ENCODE assay signal across 13 cellular contexts in genomic region chr9:128732576-128732975, GRCh38.
"Had no signal": no experiment of that assay in that cellular context is flagged by ENCODE, and none has a peak within 500 bp of the region (broad histone marks: within the 10 kb centered on the region; RNA-seq: fewer than 3 reads in every experiment).

No MANE protein-coding gene starts in this region.

- H3K4me3 ChIP-seq: left lung, SK-N-MC, skin epidermis, suprapubic skin, upper lobe of left lung had no signal

- DNase-seq: activated CD4-positive, alpha-beta T cell treated with anti-CD3 and anti-CD28 coated beads, Interleukin-2, amount 50 U/mL, for 4 hours; activated T-cell treated with anti-CD3 and anti-CD28 coated beads for 4 hours; effector memory CD4-positive, alpha-beta T cell; kidney; T-helper 1 cell; T1000 had no signal

- H3K9me3 ChIP-seq: left lung, suprapubic skin, upper lobe of left lung had no signal

- H3K4me1 ChIP-seq: left lung, suprapubic skin had no signal

- H3K27me3 ChIP-seq: foreskin keratinocyte, left lung, suprapubic skin, upper lobe of left lung had no signal

- H3K27ac ChIP-seq: epithelial cell of prostate, foreskin keratinocyte, left lung, SK-N-MC, suprapubic skin had no signal
